ENCODE assay signal across 5 cellular contexts in the genomic region with DNA sequence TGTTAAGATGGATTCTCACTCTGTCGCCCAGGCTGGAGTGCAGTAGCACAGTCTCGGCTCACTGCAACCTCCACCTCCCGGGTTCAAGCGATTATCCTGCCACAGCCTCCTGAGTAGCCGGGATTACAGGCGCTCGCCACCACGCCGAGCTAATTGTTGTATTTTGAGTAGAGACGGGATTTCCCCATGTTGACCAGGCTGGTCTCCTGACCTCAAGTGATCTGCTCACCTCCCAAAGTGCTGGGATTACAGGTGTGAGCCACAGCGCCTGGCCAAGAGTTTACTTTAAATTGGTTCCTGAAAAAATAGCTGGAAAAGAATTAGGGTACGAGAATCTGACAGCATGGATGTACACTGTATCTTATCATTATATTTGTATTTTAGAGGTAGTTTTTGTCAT. TPM values are rescaled to one million over a fixed set of nuclear protein-coding genes. Genes with fewer than 3 reads are reported as not detected.
DNase-seq lines count a peak whose midpoint lies in the region; ATAC-seq and TF ChIP-seq lines count a peak whose summit lies in the region.
"Not testable (repeated sequence)": the region's sequence is repeated elsewhere in the genome, so short reads cannot be mapped to it uniquely, and the experiment has no call there.

No MANE protein-coding gene starts in this region.

- H3K4me3 ChIP-seq in liver (ENCODE audit: low read depth in 1 of 3, low read length in 3 of 3); thyroid gland (replicated peaks in 1 of 3): not testable (repeated sequence)

- peak overlapping the region; percentile 13 for H3K27ac Mint-ChIP-seq in activated CD4-positive, alpha-beta T cell treated with anti-CD3 and anti-CD28 coated beads, Interleukin-2, amount 10 ng/mL, durations not matched to agents 7 days and 5 days

- intact Hi-C loops in thyroid gland (cut with DNase I) = not testable (repeated sequence)

- not testable (repeated sequence) for H3K9me3 ChIP-seq in liver (ENCODE audit: control insufficient read depth in 4 of 4, low read length in 3 of 4); thyroid gland

- POLR2A ChIA-PET in activated CD4-positive, alpha-beta T cell treated with anti-CD3 and anti-CD28 coated beads, Interleukin-2, amount 10 ng/mL, durations not matched to agents 7 days and 5 days (lab: Charles Lee) = not testable (repeated sequence)

- peaks cover 22% of the 10 kb centered on the region for H3K36me3 Mint-ChIP-seq in activated CD4-positive, alpha-beta T cell treated with anti-CD3 and anti-CD28 coated beads, Interleukin-2, amount 10 ng/mL, durations not matched to agents 7 days and 5 days (ENCODE audit: low read depth)

- 54% methylated on average over 12 of the region's 12 CpGs for WGBS in liver
- WGBS in thyroid gland, 2 donors = 87 to 94% methylated on average over 12 of the region's 12 CpGs

- TF ChIP-seq POLR2A in thyroid gland (IDR thresholded peaks at IDR 0.05) = not testable (repeated sequence)

- peak in 1 of 2 donors; percentile 18 for TF ChIP-seq RAD21 in liver (IDR thresholded peaks at IDR 0.05)

- not testable (repeated sequence) for H3K9me3 Mint-ChIP-seq in activated CD4-positive, alpha-beta T cell treated with anti-CD3 and anti-CD28 coated beads, Interleukin-2, amount 10 ng/mL, durations not matched to agents 7 days and 5 days

- peaks cover 15 to 31% (median 19%) of the 10 kb centered on the region in 4 donors for H3K4me1 ChIP-seq in liver (ENCODE audit: control insufficient read depth in 4 of 4, insufficient read depth in 4 of 4, low read length in 3 of 4)
- H3K4me1 ChIP-seq in thyroid gland = peaks cover 15 to 45% of the 10 kb centered on the region in 2 donors

- not testable (repeated sequence) for H3K4me3 Mint-ChIP-seq in activated CD4-positive, alpha-beta T cell treated with anti-CD3 and anti-CD28 coated beads, Interleukin-2, amount 10 ng/mL, durations not matched to agents 7 days and 5 days

- not testable (repeated sequence) for H3K27me3 ChIP-seq in liver (ENCODE audit: control insufficient read depth in 4 of 4, insufficient read depth in 4 of 4, low read length in 3 of 4); thyroid gland

- H3K27ac ChIP-seq in liver (ENCODE audit: low read depth in 1 of 2, low read length in 2 of 2) (peak overlapping the region in 1 of 2 donors; percentile 6), thyroid gland (peak overlapping the region; percentile 89 to 96 (median 92))

- CTCF ChIA-PET in activated CD4-positive, alpha-beta T cell treated with anti-CD3 and anti-CD28 coated beads, Interleukin-2, amount 10 ng/mL, durations not matched to agents 7 days and 5 days (lab: Charles Lee) = interaction anchor here (0.9 kb wide), 1 partner anchor 59 kb away, joined by 4 read pairs; a partner anchor contains a TSS

- not testable (repeated sequence) for H3K9ac ChIP-seq in liver (ENCODE audit: low read depth in 1 of 2, low read length in 2 of 2)

- DNase-seq in NCI-H82 (lab: John Stamatoyannopoulos, UW) = peak; percentile 6
- DNase-seq in activated CD4-positive, alpha-beta T cell treated with anti-CD3 and anti-CD28 coated beads, Interleukin-2, amount 10 ng/mL, durations not matched to agents 7 days and 5 days; left lobe of liver (ENCODE audit: low spot score): not testable (repeated sequence)
- DNase-seq in thyroid gland = peak; percentile 31 to 40

- H3K36me3 ChIP-seq in liver (ENCODE audit: control insufficient read depth in 4 of 4, insufficient read depth in 3 of 4, low read depth in 1 of 4, low read length in 3 of 4) = peaks cover 5 to 18% (median 12%) of the 10 kb centered on the region in 4 donors
- not testable (repeated sequence) for H3K36me3 ChIP-seq in thyroid gland

- peak; percentile 52 for ATAC-seq in left lobe of liver

- not testable (repeated sequence) for TF ChIP-seq CTCF in liver (IDR thresholded peaks at IDR 0.05; ENCODE audit: low read depth, low read length, missing input control); thyroid gland (IDR thresholded peaks at IDR 0.05)

- not testable (repeated sequence) for H3K27me3 Mint-ChIP-seq in activated CD4-positive, alpha-beta T cell treated with anti-CD3 and anti-CD28 coated beads, Interleukin-2, amount 10 ng/mL, durations not matched to agents 7 days and 5 days

- peaks cover 29% of the 10 kb centered on the region for H3K4me1 Mint-ChIP-seq in activated CD4-positive, alpha-beta T cell treated with anti-CD3 and anti-CD28 coated beads, Interleukin-2, amount 10 ng/mL, durations not matched to agents 7 days and 5 days

TF ChIP-seq in liver, 16 proteins besides CTCF, POLR2A, EP300 and RAD21:
- TF ChIP-seq RXRA (IDR thresholded peaks at IDR 0.05) = peak; percentile 55 to 62
- TF ChIP-seq HNF4A (conservative IDR thresholded peaks at IDR 0.05) = peak in 1 of 2 donors; percentile 22

RNA-seq across cellular contexts. Expression of a gene that starts 20.0 kb away (rescaled TPM):
- 10 to 100 TPM; 37.2 to 37.4 TPM for total RNA-seq in activated CD4-positive, alpha-beta T cell treated with anti-CD3 and anti-CD28 coated beads, Interleukin-2, amount 10 ng/mL, durations not matched to agents 7 days and 5 days
- total RNA-seq in left lobe of liver (23.0 TPM), liver (10 to 100 TPM; 20.6 to 34.7 TPM), thyroid gland (10 to 100 TPM; 34.3 to 53.7 (median 49.1) TPM)
- 10 to 100 TPM; 12.3 to 18.2 TPM for polyA plus RNA-seq in liver

RNA-seq across cellular contexts. Expression of a gene that starts 58.8 kb away (rescaled TPM):
- total RNA-seq in activated CD4-positive, alpha-beta T cell treated with anti-CD3 and anti-CD28 coated beads, Interleukin-2, amount 10 ng/mL, durations not matched to agents 7 days and 5 days = 10 to 100 TPM; 10.3 to 10.8 TPM
- total RNA-seq in left lobe of liver = 4.1 TPM
- 1 to 10 TPM; 6.7 to 7.4 TPM for total RNA-seq in liver
- polyA plus RNA-seq in liver = 1 to 10 TPM; 2.1 to 2.4 TPM
- 10 to 100 TPM in 3 of 4 donors, 1 to 10 TPM in 1; 9.3 to 19.5 (median 13.4) TPM for total RNA-seq in thyroid gland
